ENCODE assay signal across 12 cellular contexts in genomic region chr1:160641323-160642280, GRCh38. TPM values are rescaled to one million over a fixed set of nuclear protein-coding genes. Genes with fewer than 3 reads are reported as not detected.
DNase-seq lines count a peak whose midpoint lies in the region; ATAC-seq, FAIRE-seq and TF ChIP-seq lines count a peak whose summit lies in the region.
"Had no signal": no experiment of that assay in that cellular context is flagged by ENCODE, and none has a peak within 500 bp of the region (broad histone marks: within the 10 kb centered on the region; RNA-seq: fewer than 3 reads in every experiment).

No MANE protein-coding gene starts in this region.

- CTCF ChIA-PET in A549 (lab: Yijun Ruan, JAX): interaction anchor here (1.2 to 1.5 kb wide), 2 partner anchors 12 to 33 kb away, joined by 4 read pairs; no protein-coding TSS in a partner anchor
- CTCF ChIA-PET in K562 (lab: Yijun Ruan, JAX; ENCODE audit: low intra/inter-chr PET ratio): no interaction called here
- CTCF ChIA-PET in HEK293T (lab: Yijun Ruan, JAX): no interaction called here

- H3K4me2 ChIP-seq in A549: no peak overlapping the region
- no peak overlapping the region for H3K4me2 ChIP-seq in K562 (ENCODE audit: insufficient read depth, low read length)

- TF ChIP-seq RAD21 in A549 (conservative IDR thresholded peaks at IDR 0.05 in 1 of 2, IDR thresholded peaks at IDR 0.05 in 1 of 2) (no peak), K562 (CRISPR knock-in tag; conservative IDR thresholded peaks at IDR 0.05 in 1 of 2, IDR thresholded peaks at IDR 0.05 in 1 of 2) (no peak)

- H4K20me1 ChIP-seq in K562 (replicated peaks; ENCODE audit: control insufficient read depth, insufficient read depth, low read length): no peaks in the 10 kb centered on the region

- H3K4me3 ChIP-seq in A549 (no peak overlapping the region), K562 (no peak overlapping the region), stomach (no peak overlapping the region)
- H3K4me3 ChIP-seq: adrenal gland had no signal

- no peak for TF ChIP-seq POLR2A in A549 (IDR thresholded peaks at IDR 0.05; ENCODE audit: low read length)
- no peak; the same call in 1 of the 2 replicates for TF ChIP-seq POLR2A in GM12891 (IDR thresholded peaks at IDR 0.05; ENCODE audit: low read depth, low read length)
- no peak for TF ChIP-seq POLR2A in K562 (conservative IDR thresholded peaks at IDR 0.05)
- TF ChIP-seq POLR2A in stomach (IDR thresholded peaks at IDR 0.05): no peak

- WGBS in A549 (ENCODE audit: missing lambda C conversion rate): 50% methylated on average over 8 of the region's 8 CpGs
- WGBS in K562 (ENCODE audit: insufficient coverage, low coverage, missing lambda C conversion rate): 65% methylated on average over 8 of the region's 8 CpGs
- 78 to 84% (median 80%) methylated on average over 8 of the region's 8 CpGs for WGBS in stomach, 5 donors

- no TSS peak for BruUV-seq in K562 (replicated peaks; lab: Mats Ljungman, UMichigan)

- H2AFZ ChIP-seq in K562 (ENCODE audit: low read depth, low read length): no peak overlapping the region

- FAIRE-seq in A549 (lab: Jason Lieb, UNC): no peak
- peak; percentile 88 for FAIRE-seq in GM12891 (lab: Jason Lieb, UNC)
- no peak for FAIRE-seq in K562 (lab: Jason Lieb, UNC)

- ATAC-seq in A549 (no peak), K562 (no peak)
- ATAC-seq: heart left ventricle had no signal

- no peak overlapping the region for H3K27ac ChIP-seq in A549
- no peak overlapping the region for H3K27ac ChIP-seq in K562 (ENCODE audit: extremely low read depth, low read depth, low read length)
- peak overlapping the region in 2 of 5 donors; percentile 0 to 49 for H3K27ac ChIP-seq in stomach
- H3K27ac ChIP-seq: adrenal gland had no signal

- H3K9me3 ChIP-seq in A549 (no peaks in the 10 kb centered on the region), K562 (replicated peaks; ENCODE audit: control insufficient read depth, insufficient read depth, low read depth, low read length) (no peaks in the 10 kb centered on the region), stomach (no peaks in the 10 kb centered on the region)
- H3K9me3 ChIP-seq: adrenal gland, heart left ventricle had no signal

- H3K9ac ChIP-seq in K562 (ENCODE audit: insufficient read depth in 1 of 2, low read depth in 2 of 2, low read length in 2 of 2): no peak overlapping the region

- no peak for TF ChIP-seq CTCF in A549 (IDR thresholded peaks at IDR 0.05)
- no peak for TF ChIP-seq CTCF in K562 (IDR thresholded peaks at IDR 0.05 in 2 of 3, conservative IDR thresholded peaks at IDR 0.05 in 1 of 3; ENCODE audit: insufficient read depth in 2 of 3, low read depth in 1 of 3, low read length in 3 of 3)
- TF ChIP-seq CTCF in stomach (IDR thresholded peaks at IDR 0.05): no peak

- H3K27me3 ChIP-seq in K562 (ENCODE audit: control insufficient read depth in 2 of 2, insufficient read depth in 2 of 2, low read length in 2 of 2) (no peaks in the 10 kb centered on the region), stomach (no peaks in the 10 kb centered on the region)
- H3K27me3 ChIP-seq: adrenal gland, heart left ventricle had no signal

- in situ Hi-C loops in K562 (cut with MboI): no loop called here

- no peaks in the 10 kb centered on the region for H3K9me1 ChIP-seq in K562 (ENCODE audit: control insufficient read depth, insufficient read depth, low read length)

- DNase-seq in A549 (ENCODE audit: low read depth in 1 of 2, low spot score in 1 of 2): no peak
- no peak for DNase-seq in GM12891 (ENCODE audit: insufficient read length, low spot score)
- DNase-seq in OCI-M1 (lab: John Stamatoyannopoulos, UW): peak; percentile 31
- DNase-seq in K562 (ENCODE audit: extremely low read depth in 1 of 4, low spot score in 3 of 4): no peak
- no peak for DNase-seq in HEK293T (ENCODE audit: extremely low spot score)
- no peak for DNase-seq in middle frontal gyrus (ENCODE audit: extremely low spot score, low spot score)
- DNase-seq in stomach: no peak
- DNase-seq in NCI-H526 (lab: John Stamatoyannopoulos, UW): no peak
- DNase-seq: adrenal gland; effector CD8-positive, alpha-beta T cell; heart left ventricle had no signal

- intact Hi-C loops in K562 (cut with micrococcal nuclease) (no loop called here), stomach (cut with DNase I; ENCODE audit: low total_unique reads) (no loop called here)

- POLR2A ChIA-PET in A549 (lab: Yijun Ruan, JAX): no interaction called here
- POLR2A ChIA-PET in K562 (lab: Yijun Ruan, JAX): interaction anchor here (0.9 to 1.4 kb wide), 2 partner anchors 15 to 21 kb away, joined by 3 to 6 read pairs; no protein-coding TSS in a partner anchor
- POLR2A ChIA-PET in HEK293T (lab: Yijun Ruan, JAX): no interaction called here

- TF ChIP-seq EP300 in A549 (IDR thresholded peaks at IDR 0.05): no peak
- no peak for TF ChIP-seq EP300 in K562 (IDR thresholded peaks at IDR 0.05; ENCODE audit: low read length)
- TF ChIP-seq EP300 in stomach (IDR thresholded peaks at IDR 0.05): no peak

- no peaks in the 10 kb centered on the region for H3K36me3 ChIP-seq in K562 (ENCODE audit: control insufficient read depth, insufficient read depth, low read length)
- H3K36me3 ChIP-seq in stomach: no peaks in the 10 kb centered on the region
- H3K36me3 ChIP-seq: adrenal gland, heart left ventricle had no signal

- H3K79me2 ChIP-seq in K562 (ENCODE audit: control insufficient read depth, insufficient read depth, low read length): no peaks in the 10 kb centered on the region

- H3K4me1 ChIP-seq in A549 (0 out of 3 replicates have a peak, but pooled peaks cover 4% of the 10 kb centered on the region), K562 (replicated peaks in 1 of 2; ENCODE audit: control insufficient read depth in 2 of 2, insufficient read depth in 2 of 2, low read length in 2 of 2) (peaks cover 0 to 14% of the 10 kb centered on the region in 2 experiments; a peak in 4 of 5 replicates), stomach (peaks cover 0 to 19% (median 9%) of the 10 kb centered on the region in 4 donors)
- H3K4me1 ChIP-seq: adrenal gland had no signal

TF ChIP-seq in A549, 52 proteins besides CTCF, POLR2A, EP300 and RAD21 (continues in another document):
- TF ChIP-seq CEBPB (IDR thresholded peaks at IDR 0.05) (peak; percentile 51 to 64; a peak in 3 of 4 replicates), FOXS1 (CRISPR knock-in tag; IDR thresholded peaks at IDR 0.05) (no peak)

TF ChIP-seq in GM12891, 5 proteins besides CTCF, POLR2A, EP300 and RAD21:
- TF ChIP-seq POLR2AphosphoS5 (IDR thresholded peaks at IDR 0.05; ENCODE audit: low read depth, low read length) (peak; percentile 59; the same call in 1 of the 2 replicates), PAX5 (IDR thresholded peaks at IDR 0.05; ENCODE audit: insufficient read depth, low read length, severe bottlenecking) (no peak), SPI1 (IDR thresholded peaks at IDR 0.05; ENCODE audit: low read depth, low read length) (peak; percentile 87)
TF ChIP-seq in GM12891: peak in this region for 2.

TF ChIP-seq in K562, 482 proteins besides CTCF, POLR2A, EP300 and RAD21 (continues in another document):
- TF ChIP-seq ATF3 (IDR thresholded peaks at IDR 0.05) (peak; percentile 73), ATF3 (CRISPR knock-in tag; conservative IDR thresholded peaks at IDR 0.05) (no peak), TRIM28 (IDR thresholded peaks at IDR 0.05) (no peak)

TF ChIP-seq in HEK293T, 16 proteins besides CTCF, POLR2A, EP300 and RAD21 (continues in another document):
- no peak for TF ChIP-seq FOXK2 (IDR thresholded peaks at IDR 0.05)
- no peak for TF ChIP-seq LEF1 (IDR thresholded peaks at IDR 0.05; ENCODE audit: borderline replicate concordance)
- TF ChIP-seq SP1 (IDR thresholded peaks at IDR 0.05): no peak
- TF ChIP-seq FOXA1 (IDR thresholded peaks at IDR 0.05): no peak
- no peak for TF ChIP-seq FOXM1 (IDR thresholded peaks at IDR 0.05; ENCODE audit: borderline replicate concordance)
- TF ChIP-seq BHLHE40 (IDR thresholded peaks at IDR 0.05; ENCODE audit: borderline replicate concordance): no peak
- no peak for TF ChIP-seq L3MBTL2 (conservative IDR thresholded peaks at IDR 0.05)
- no peak for TF ChIP-seq CTBP1 (IDR thresholded peaks at IDR 0.05; ENCODE audit: borderline replicate concordance)
- no peak for TF ChIP-seq NFRKB (IDR thresholded peaks at IDR 0.05)
- TF ChIP-seq TARDBP (IDR thresholded peaks at IDR 0.05): no peak
- no peak for TF ChIP-seq HDGF (IDR thresholded peaks at IDR 0.05; ENCODE audit: borderline replicate concordance)
- TF ChIP-seq SUZ12 (IDR thresholded peaks at IDR 0.05): no peak

RNA-seq across cellular contexts. Expression of gene SLAMF1, which starts 5.2 kb away (rescaled TPM):
- polyA plus RNA-seq in A549 (2011; rRNA removed): not detected in 2 replicates
- not detected in 2 replicates for polyA plus RNA-seq in A549 (2012; cell fraction: cytosol; rRNA removed)
- not detected in 2 replicates for polyA plus RNA-seq in A549 (2012; cell fraction: nucleus; rRNA removed)
- polyA plus RNA-seq in A549 (2017; fragmentation: RNase III; extraction: RNeasy Plus Mini Kit Qiagen cat#74134 plus additional on column Dnase treatment): not detected in 3 replicates
- not detected in 2 replicates for polyA minus RNA-seq in A549 (2011; rRNA and poly(A)+ RNA removed)
- polyA plus RNA-seq in GM12891 (2012; ENCODE audit: low read depth, missing spikeins): 102 TPM
- not detected in 2 replicates for total RNA-seq in K562 (2011; cell fraction: chromatin; rRNA removed; ENCODE audit: low replicate concordance)
- total RNA-seq in K562 (2011; cell fraction: nucleolus; rRNA removed): not detected in 2 replicates
- not detected in 2 replicates for total RNA-seq in K562 (2011; cell fraction: nucleoplasm; rRNA removed)
- total RNA-seq in K562 (2014; rRNA removed): not detected in 2 replicates
- total RNA-seq in K562 (2014; rRNA removed; fragmentation: Illumina TruSeq; extraction: Trizol): not detected in 2 replicates
- total RNA-seq in K562 (2015; rRNA removed; fragmentation: Illumina TruSeq; extraction: Trizol): 0.04 and 0.15 TPM in 2 replicates
- 0.11 and 0.22 TPM in 2 replicates for total RNA-seq in K562 (2021)
- not detected in 2 replicates for polyA plus RNA-seq in K562 (2011; rRNA removed)
- polyA plus RNA-seq in K562 (2011; cell fraction: cytosol; rRNA removed): not detected in 2 replicates
- not detected in 2 replicates for polyA plus RNA-seq in K562 (2011; cell fraction: nucleus; rRNA removed)
- 0.10 and 0.66 TPM in 2 replicates for polyA plus RNA-seq in K562 (2012)
- polyA plus RNA-seq in K562 (2014; fragmentation: Illumina TruSeq; extraction: Trizol): 0.08 TPM in 1 of 2 replicates, not detected in the other
- polyA plus RNA-seq in K562 (2014; fragmentation: Nextera tagmentation; extraction: Ambion mirVana): under 1 TPM; 0.04 to 0.13 TPM
- 0.17 TPM in 1 of 2 replicates, not detected in the other for polyA plus RNA-seq in K562 (2014; rRNA removed)
- polyA minus RNA-seq in K562 (2011; rRNA and poly(A)+ RNA removed): not detected in 2 replicates
- polyA minus RNA-seq in K562 (2011; cell fraction: cytosol; rRNA and poly(A)+ RNA removed): not detected in 2 replicates
- not detected in 2 replicates for polyA minus RNA-seq in K562 (2011; cell fraction: nucleus; rRNA and poly(A)+ RNA removed)
- total RNA-seq in stomach: 1 to 10 TPM in 2 of 5 donors, not detected in 3; 3.1 to 4.1 TPM
- polyA plus RNA-seq in stomach: under 1 TPM; 0.12 to 0.92 (median 0.25) TPM
- total RNA-seq: skeletal muscle tissue had no signal

Comparison
In these comparisons a context has a peak if more than half of its experiments do, and no peak if none do; other contexts are left out.
1. Of the 35 proteins assayed by ChIP-seq in both K562 and A549: peak only in K562: none; only in A549: none; in both: CEBPB; in neither: 34.